ENCODE assay signal across 18 cellular contexts in the genomic region with DNA sequence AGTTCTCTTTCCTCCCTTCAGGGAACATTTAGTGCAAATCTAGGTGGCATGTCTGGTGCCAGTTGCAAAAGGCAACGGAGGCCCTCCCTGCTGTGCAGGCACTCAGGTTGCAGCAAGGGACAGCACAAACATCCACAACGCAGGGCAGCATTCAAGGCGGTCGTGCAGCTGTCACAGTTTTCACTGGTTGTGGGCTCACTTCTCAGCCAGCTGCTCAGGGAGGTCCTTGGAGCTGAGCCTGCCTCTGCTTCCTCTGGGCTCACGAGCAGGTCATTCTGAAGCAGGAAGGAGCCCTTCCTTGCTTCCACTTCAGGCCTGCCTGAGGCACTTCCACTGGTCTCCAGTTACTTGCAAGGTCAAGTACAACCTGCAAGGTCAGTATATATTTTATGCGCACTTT. TPM values are rescaled to one million over a fixed set of nuclear protein-coding genes. Genes with fewer than 3 reads are reported as not detected.
A peak's percentile ranks its signal among the peaks of the same experiment; 100 is the strongest.
DNase-seq lines count a peak whose midpoint lies in the region; ATAC-seq, FAIRE-seq and TF ChIP-seq lines count a peak whose summit lies in the region.
"Had no signal": no experiment of that assay in that cellular context is flagged by ENCODE, and none has a peak within 500 bp of the region (broad histone marks: within the 10 kb centered on the region; RNA-seq: fewer than 3 reads in every experiment).

No MANE protein-coding gene starts in this region.

- H3K27ac ChIP-seq in kidney (ENCODE audit: low read depth in 2 of 2, low read length in 2 of 2): no peak overlapping the region
- H3K27ac ChIP-seq: testis had no signal

- ATAC-seq in activated T-cell treated with anti-CD3 and anti-CD28 coated beads, Interleukin-2, amount 50 U/mL, for 72 hours (replicated peaks in 1 of 2): no peak
- ATAC-seq: K562, left cardiac atrium had no signal

- no peaks in the 10 kb centered on the region for H3K27me3 Mint-ChIP-seq in dendritic cell treated with granulocyte-macrophage colony-stimulating factor and Interleukin-4, amounts not matched to agents 40 ng/mL and 50 ng/mL, for 4 days
- H3K27me3 Mint-ChIP-seq in nephron (ENCODE audit: low read depth): no peaks in the 10 kb centered on the region
- H3K27me3 Mint-ChIP-seq in activated T-cell treated with anti-CD3 and anti-CD28 coated beads, Interleukin-2, amount 50 U/mL, for 72 hours (ENCODE audit: low read depth): no peaks in the 10 kb centered on the region
- H3K27me3 Mint-ChIP-seq: B cell had no signal

- no peaks in the 10 kb centered on the region for H3K9me3 ChIP-seq in kidney (ENCODE audit: control insufficient read depth in 1 of 2, low read length in 2 of 2)
- H3K9me3 ChIP-seq: testis had no signal

- intact Hi-C loops in dendritic cell treated with granulocyte-macrophage colony-stimulating factor and Interleukin-4, amounts not matched to agents 40 ng/mL and 50 ng/mL, for 4 days (cut with micrococcal nuclease): no loop called here
- intact Hi-C loops in kidney (cut with DNase I): no loop called here

- H3K4me3 ChIP-seq in kidney (ENCODE audit: low read length in 2 of 2): no peak overlapping the region
- H3K4me3 ChIP-seq: dorsolateral prefrontal cortex, K562, testis had no signal

- H3K27ac Mint-ChIP-seq in dendritic cell treated with granulocyte-macrophage colony-stimulating factor and Interleukin-4, amounts not matched to agents 40 ng/mL and 50 ng/mL, for 4 days: peak overlapping the region; percentile 65
- H3K27ac Mint-ChIP-seq in nephron: peak overlapping the region; percentile 40 to 90 (median 72)
- H3K27ac Mint-ChIP-seq in activated T-cell treated with anti-CD3 and anti-CD28 coated beads, Interleukin-2, amount 50 U/mL, for 72 hours: no peak overlapping the region
- H3K27ac Mint-ChIP-seq: B cell had no signal

- H3K4me3 Mint-ChIP-seq in dendritic cell treated with granulocyte-macrophage colony-stimulating factor and Interleukin-4, amounts not matched to agents 40 ng/mL and 50 ng/mL, for 4 days: no peak overlapping the region
- peak overlapping the region in 2 of 3 experiments; percentile 52 to 55 for H3K4me3 Mint-ChIP-seq in nephron
- no peak overlapping the region for H3K4me3 Mint-ChIP-seq in activated T-cell treated with anti-CD3 and anti-CD28 coated beads, Interleukin-2, amount 50 U/mL, for 72 hours
- H3K4me3 Mint-ChIP-seq: B cell had no signal

- TF ChIP-seq CTCF in nephron (IDR thresholded peaks at IDR 0.05; ENCODE audit: unreplicated experiment in 3 of 3) (no peak), kidney (IDR thresholded peaks at IDR 0.05; ENCODE audit: borderline replicate concordance, extremely low read depth, insufficient read depth) (no peak)

- peaks cover 0 to 11% of the 10 kb centered on the region in 2 donors for H3K4me1 ChIP-seq in kidney (ENCODE audit: control insufficient read depth in 1 of 2, insufficient read depth in 1 of 2, low read depth in 1 of 2, low read length in 2 of 2)

- H3K9me3 Mint-ChIP-seq in dendritic cell treated with granulocyte-macrophage colony-stimulating factor and Interleukin-4, amounts not matched to agents 40 ng/mL and 50 ng/mL, for 4 days: no peaks in the 10 kb centered on the region
- peaks cover 2% of the 10 kb centered on the region for H3K9me3 Mint-ChIP-seq in nephron
- H3K9me3 Mint-ChIP-seq in activated T-cell treated with anti-CD3 and anti-CD28 coated beads, Interleukin-2, amount 50 U/mL, for 72 hours: no peaks in the 10 kb centered on the region

- H3K36me3 ChIP-seq in kidney (ENCODE audit: control insufficient read depth in 1 of 2, insufficient read depth in 2 of 2, low read length in 2 of 2): no peaks in the 10 kb centered on the region

- peaks cover 35% of the 10 kb centered on the region for H3K36me3 Mint-ChIP-seq in dendritic cell treated with granulocyte-macrophage colony-stimulating factor and Interleukin-4, amounts not matched to agents 40 ng/mL and 50 ng/mL, for 4 days (ENCODE audit: low read depth)
- H3K36me3 Mint-ChIP-seq in nephron (ENCODE audit: low read depth): peaks cover 23% of the 10 kb centered on the region
- H3K36me3 Mint-ChIP-seq in activated T-cell treated with anti-CD3 and anti-CD28 coated beads, Interleukin-2, amount 50 U/mL, for 72 hours (ENCODE audit: insufficient read depth in 2 of 2): peaks cover 0 to 1% of the 10 kb centered on the region in 2 donors

- H3K9ac ChIP-seq in kidney (ENCODE audit: low read length in 2 of 2): no peak overlapping the region

- H3K4me1 Mint-ChIP-seq in dendritic cell treated with granulocyte-macrophage colony-stimulating factor and Interleukin-4, amounts not matched to agents 40 ng/mL and 50 ng/mL, for 4 days (ENCODE audit: low read depth): peaks cover 35% of the 10 kb centered on the region
- peaks cover 36% of the 10 kb centered on the region for H3K4me1 Mint-ChIP-seq in nephron
- peaks cover 6% of the 10 kb centered on the region for H3K4me1 Mint-ChIP-seq in activated T-cell treated with anti-CD3 and anti-CD28 coated beads, Interleukin-2, amount 50 U/mL, for 72 hours (ENCODE audit: low read depth)

- DNase-seq in DMS 273 (lab: John Stamatoyannopoulos, UW; ENCODE audit: unreplicated experiment) (peak; percentile 93), MV-4-11 (lab: John Stamatoyannopoulos, UW) (peak; percentile 19), cerebellum (ENCODE audit: low spot score) (no peak), dedifferentiated amniotic fluid mesenchymal stem cell (ENCODE audit: extremely low spot score) (no peak), kidney (no peak)
- DNase-seq in activated T-cell treated with anti-CD3 and anti-CD28 coated beads, Interleukin-2, amount 50 U/mL, for 72 hours: no peak
- DNase-seq: activated naive CD4-positive, alpha-beta T cell treated with Interleukin-2 at 50 U/mL for 16 hours; DMS153; left cardiac atrium; NCI-H146; NCI-H748 treated with DMSO at 0.1 percent for 48 hours; RPMI8226; testis had no signal

- no peak for FAIRE-seq in kidney (lab: Jason Lieb, UNC)

RNA-seq across cellular contexts. Expression of gene NPEPL1, which starts 3.8 kb away (rescaled TPM):
- total RNA-seq in cerebellum (12.0 TPM), kidney (60.2 TPM)
- 10 to 100 TPM; 25.7 to 29.0 TPM for total RNA-seq in activated T-cell treated with anti-CD3 and anti-CD28 coated beads, Interleukin-2, amount 50 U/mL, for 72 hours
- polyA plus RNA-seq in kidney (ENCODE audit: insufficient read depth, low read depth, low replicate concordance): 39.7 TPM

RNA-seq across cellular contexts. Expression of gene STX16, which starts 37.8 kb away (rescaled TPM):
- 47.5 TPM for total RNA-seq in cerebellum
- total RNA-seq in activated T-cell treated with anti-CD3 and anti-CD28 coated beads, Interleukin-2, amount 50 U/mL, for 72 hours: 100 to 1,000 TPM; 153 to 154 TPM
- 60.7 TPM for total RNA-seq in kidney
- 20.6 TPM for polyA plus RNA-seq in kidney (ENCODE audit: insufficient read depth, low read depth, low replicate concordance)

Comparison
In these comparisons a context has a peak if more than half of its experiments do, and no peak if none do; other contexts are left out.
1. DNase-seq: peak in DMS 273 (single experiment) and MV-4-11 (single experiment); none in cerebellum (single experiment), dedifferentiated amniotic fluid mesenchymal stem cell (single experiment), activated T-cell treated with anti-CD3 and anti-CD28 coated beads, Interleukin-2, amount 50 U/mL, for 72 hours (0 of 2) and kidney (single experiment).
2. H3K4me3 Mint-ChIP-seq: peak in nephron (2 of 3); none in dendritic cell treated with granulocyte-macrophage colony-stimulating factor and Interleukin-4, amounts not matched to agents 40 ng/mL and 50 ng/mL, for 4 days (single experiment) and activated T-cell treated with anti-CD3 and anti-CD28 coated beads, Interleukin-2, amount 50 U/mL, for 72 hours (0 of 2).